15 cellular contexts compared by ENCODE assay signal in genomic region chr9:69326261-69326660, GRCh38. TPM values are rescaled to one million over a fixed set of nuclear protein-coding genes. Genes with fewer than 3 reads are reported as not detected.
DNase-seq lines count a peak whose midpoint lies in the region; ATAC-seq and TF ChIP-seq lines count a peak whose summit lies in the region.
"Had no signal": no experiment of that assay in that cellular context is flagged by ENCODE, and none has a peak within 500 bp of the region (broad histone marks: within the 10 kb centered on the region; RNA-seq: fewer than 3 reads in every experiment).

No MANE protein-coding gene starts in this region.

- H3K36me3 ChIP-seq in HEK293 (ENCODE audit: control insufficient read depth in 2 of 2, insufficient read depth in 1 of 2, low read length in 2 of 2) (no peaks in the 10 kb centered on the region), iPS DF 6.9 (ENCODE audit: control insufficient read depth, insufficient read depth, low read length) (no peaks in the 10 kb centered on the region), ovary (no peaks in the 10 kb centered on the region), MG63 (no peaks in the 10 kb centered on the region)
- H3K36me3 ChIP-seq: BE2C had no signal

- DNase-seq in chondrocyte (ENCODE audit: low spot score) (no peak), iPS DF 6.9 (ENCODE audit: low read depth, low spot score) (no peak), ovary (peak in 1 of 5 donors; percentile 35), MG63 (no peak)
- DNase-seq in effector memory CD8-positive, alpha-beta T cell: no peak
- DNase-seq: activated CD4-positive, CD25-positive, alpha-beta regulatory T cell treated with anti-CD3 and anti-CD28 coated beads, Interleukin-2, amount 50 U/mL, for 72 hours; activated gamma-delta T cell treated with Interleukin-2 at 50 U/mL for 16 hours; BE2C; NCI-H2107; stimulated activated CD4-positive, alpha-beta T cell treated with anti-CD3 and anti-CD28 coated beads, Interleukin-4, amount 100 ng/mL, for 1 hour had no signal

- H3K4me1 Mint-ChIP-seq in chondrocyte (ENCODE audit: low read depth): peaks cover 19% of the 10 kb centered on the region
- peaks cover 0 to 3% of the 10 kb centered on the region in 2 donors for H3K4me1 Mint-ChIP-seq in effector memory CD8-positive, alpha-beta T cell (ENCODE audit: low read depth in 2 of 2)
- H3K4me1 Mint-ChIP-seq: central memory CD8-positive, alpha-beta T cell had no signal

- H3K27ac ChIP-seq in HEK293 (ENCODE audit: extremely low read depth, low read depth, low read length): no peak overlapping the region
- no peak overlapping the region for H3K27ac ChIP-seq in iPS DF 6.9 (ENCODE audit: low read length)
- H3K27ac ChIP-seq in ovary: no peak overlapping the region

- H3K4me1 ChIP-seq in HEK293 (ENCODE audit: control insufficient read depth, insufficient read depth, low read length) (0 out of 2 replicates have a peak, but pooled peaks cover 3% of the 10 kb centered on the region), iPS DF 6.9 (ENCODE audit: control insufficient read depth, insufficient read depth, low read length) (peaks cover 5% of the 10 kb centered on the region; the same call in 1 of the 2 replicates), ovary (ENCODE audit: insufficient read depth) (peaks cover 3% of the 10 kb centered on the region)
- H3K4me1 ChIP-seq: BE2C had no signal

- TF ChIP-seq CTCF in HEK293 (tag by site-specific recombination; IDR thresholded peaks at IDR 0.05) (no peak), chondrocyte (IDR thresholded peaks at IDR 0.05) (no peak), ovary (IDR thresholded peaks at IDR 0.05) (no peak)

- POLR2A ChIA-PET in HEK293 (lab: Yijun Ruan, JAX): interaction anchor here (0.7 kb wide), 1 partner anchor 15 kb away, joined by 3 read pairs; no protein-coding TSS in a partner anchor

- no peaks in the 10 kb centered on the region for H3K9me3 ChIP-seq in HEK293 (ENCODE audit: control insufficient read depth, insufficient read depth, low read depth, low read length)
- no peaks in the 10 kb centered on the region for H3K9me3 ChIP-seq in iPS DF 6.9 (ENCODE audit: control insufficient read depth, insufficient read depth, low read length)
- no peaks in the 10 kb centered on the region for H3K9me3 ChIP-seq in ovary
- no peaks in the 10 kb centered on the region for H3K9me3 ChIP-seq in MG63
- H3K9me3 ChIP-seq: BE2C had no signal

- no peaks in the 10 kb centered on the region for H3K9me3 Mint-ChIP-seq in chondrocyte (ENCODE audit: low read depth)
- H3K9me3 Mint-ChIP-seq in effector memory CD8-positive, alpha-beta T cell: no peaks in the 10 kb centered on the region
- H3K9me3 Mint-ChIP-seq: central memory CD8-positive, alpha-beta T cell; IgD-negative memory B cell had no signal

- intact Hi-C loops in ovary (cut with DNase I): loop anchor here in 1 of 4 donors (10.0 kb wide), 1 partner anchor 111 kb away; no protein-coding TSS in a partner anchor

- CTCF ChIA-PET in HEK293 (lab: Yijun Ruan, JAX): interaction anchor here (0.6 to 0.7 kb wide), 2 partner anchors 62 to 87 kb away, joined by 3 to 5 read pairs; no protein-coding TSS in a partner anchor

- ATAC-seq in HG02885 (IDR thresholded peaks at IDR 0.05; ENCODE audit: poor library complexity, unreplicated experiment) (no peak), GM18517 (IDR thresholded peaks at IDR 0.05; ENCODE audit: unreplicated experiment) (no peak)
- no peak for ATAC-seq in effector memory CD8-positive, alpha-beta T cell (replicated peaks)

- H3K4me3 Mint-ChIP-seq in chondrocyte (ENCODE audit: unreplicated experiment): peak overlapping the region; percentile 77
- H3K4me3 Mint-ChIP-seq in effector memory CD8-positive, alpha-beta T cell: no peak overlapping the region
- H3K4me3 Mint-ChIP-seq: central memory CD8-positive, alpha-beta T cell had no signal

- H3K4me3 ChIP-seq in HEK293 (ENCODE audit: low read depth, low read length) (peak overlapping the region; percentile 71; the same call in 1 of the 2 replicates), iPS DF 6.9 (ENCODE audit: low read length) (peak overlapping the region; percentile 51; the same call in 1 of the 2 replicates), ovary (peak overlapping the region; percentile 60), MG63 (no peak overlapping the region)

- peaks cover 36% of the 10 kb centered on the region for H3K27me3 Mint-ChIP-seq in chondrocyte (ENCODE audit: low read depth)
- peaks cover 32 to 57% of the 10 kb centered on the region in 2 donors for H3K27me3 Mint-ChIP-seq in effector memory CD8-positive, alpha-beta T cell

- no CpG with 5 or more reads among the region's 7 CpGs for WGBS in iPS DF 6.9 (ENCODE audit: insufficient coverage, insufficient read length)
- WGBS in ovary, 3 donors: 25 to 50% (median 33%) methylated on average over 7 of the region's 7 CpGs

- H3K27me3 ChIP-seq in iPS DF 6.9 (ENCODE audit: control insufficient read depth, insufficient read depth, low read length) (no peaks in the 10 kb centered on the region), ovary (no peaks in the 10 kb centered on the region), MG63 (peaks cover 18% of the 10 kb centered on the region)

- TF ChIP-seq EP300 in ovary (IDR thresholded peaks at IDR 0.05): no peak

- H3K36me3 Mint-ChIP-seq in chondrocyte (ENCODE audit: low read depth): no peaks in the 10 kb centered on the region
- H3K36me3 Mint-ChIP-seq in effector memory CD8-positive, alpha-beta T cell (ENCODE audit: insufficient read depth): no peaks in the 10 kb centered on the region
- H3K36me3 Mint-ChIP-seq: IgD-negative memory B cell had no signal

- H3K27ac Mint-ChIP-seq in chondrocyte (ENCODE audit: unreplicated experiment): no peak overlapping the region
- H3K27ac Mint-ChIP-seq in effector memory CD8-positive, alpha-beta T cell: no peak overlapping the region
- H3K27ac Mint-ChIP-seq: IgD-negative memory B cell had no signal

- no peak for TF ChIP-seq POLR2A in ovary (IDR thresholded peaks at IDR 0.05)

TF ChIP-seq in HEK293, 187 proteins besides CTCF, POLR2A, EP300 and RAD21 (continues in another document):
- TF ChIP-seq, protein P1, sequence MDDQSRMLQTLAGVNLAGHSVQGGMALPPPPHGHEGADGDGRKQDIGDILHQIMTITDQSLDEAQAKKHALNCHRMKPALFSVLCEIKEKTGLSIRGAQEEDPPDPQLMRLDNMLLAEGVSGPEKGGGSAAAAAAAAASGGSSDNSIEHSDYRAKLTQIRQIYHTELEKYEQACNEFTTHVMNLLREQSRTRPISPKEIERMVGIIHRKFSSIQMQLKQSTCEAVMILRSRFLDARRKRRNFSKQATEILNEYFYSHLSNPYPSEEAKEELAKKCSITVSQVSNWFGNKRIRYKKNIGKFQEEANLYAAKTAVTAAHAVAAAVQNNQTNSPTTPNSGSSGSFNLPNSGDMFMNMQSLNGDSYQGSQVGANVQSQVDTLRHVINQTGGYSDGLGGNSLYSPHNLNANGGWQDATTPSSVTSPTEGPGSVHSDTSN (CRISPR knock-in tag; IDR thresholded peaks at IDR 0.05): no peak
- TF ChIP-seq ZNF19 (tag by site-specific recombination; IDR thresholded peaks at IDR 0.05; ENCODE audit: low read depth) (no peak), ZNF621 (tag by site-specific recombination; IDR thresholded peaks at IDR 0.05) (no peak), ZNF184 (tag by site-specific recombination; IDR thresholded peaks at IDR 0.05) (no peak), ZNF366 (tag by site-specific recombination; conservative IDR thresholded peaks at IDR 0.05) (no peak), KLF10 (tag by site-specific recombination; IDR thresholded peaks at IDR 0.05) (no peak), ZNF10 (tag by site-specific recombination; IDR thresholded peaks at IDR 0.05) (no peak)
- TF ChIP-seq, protein P2, sequence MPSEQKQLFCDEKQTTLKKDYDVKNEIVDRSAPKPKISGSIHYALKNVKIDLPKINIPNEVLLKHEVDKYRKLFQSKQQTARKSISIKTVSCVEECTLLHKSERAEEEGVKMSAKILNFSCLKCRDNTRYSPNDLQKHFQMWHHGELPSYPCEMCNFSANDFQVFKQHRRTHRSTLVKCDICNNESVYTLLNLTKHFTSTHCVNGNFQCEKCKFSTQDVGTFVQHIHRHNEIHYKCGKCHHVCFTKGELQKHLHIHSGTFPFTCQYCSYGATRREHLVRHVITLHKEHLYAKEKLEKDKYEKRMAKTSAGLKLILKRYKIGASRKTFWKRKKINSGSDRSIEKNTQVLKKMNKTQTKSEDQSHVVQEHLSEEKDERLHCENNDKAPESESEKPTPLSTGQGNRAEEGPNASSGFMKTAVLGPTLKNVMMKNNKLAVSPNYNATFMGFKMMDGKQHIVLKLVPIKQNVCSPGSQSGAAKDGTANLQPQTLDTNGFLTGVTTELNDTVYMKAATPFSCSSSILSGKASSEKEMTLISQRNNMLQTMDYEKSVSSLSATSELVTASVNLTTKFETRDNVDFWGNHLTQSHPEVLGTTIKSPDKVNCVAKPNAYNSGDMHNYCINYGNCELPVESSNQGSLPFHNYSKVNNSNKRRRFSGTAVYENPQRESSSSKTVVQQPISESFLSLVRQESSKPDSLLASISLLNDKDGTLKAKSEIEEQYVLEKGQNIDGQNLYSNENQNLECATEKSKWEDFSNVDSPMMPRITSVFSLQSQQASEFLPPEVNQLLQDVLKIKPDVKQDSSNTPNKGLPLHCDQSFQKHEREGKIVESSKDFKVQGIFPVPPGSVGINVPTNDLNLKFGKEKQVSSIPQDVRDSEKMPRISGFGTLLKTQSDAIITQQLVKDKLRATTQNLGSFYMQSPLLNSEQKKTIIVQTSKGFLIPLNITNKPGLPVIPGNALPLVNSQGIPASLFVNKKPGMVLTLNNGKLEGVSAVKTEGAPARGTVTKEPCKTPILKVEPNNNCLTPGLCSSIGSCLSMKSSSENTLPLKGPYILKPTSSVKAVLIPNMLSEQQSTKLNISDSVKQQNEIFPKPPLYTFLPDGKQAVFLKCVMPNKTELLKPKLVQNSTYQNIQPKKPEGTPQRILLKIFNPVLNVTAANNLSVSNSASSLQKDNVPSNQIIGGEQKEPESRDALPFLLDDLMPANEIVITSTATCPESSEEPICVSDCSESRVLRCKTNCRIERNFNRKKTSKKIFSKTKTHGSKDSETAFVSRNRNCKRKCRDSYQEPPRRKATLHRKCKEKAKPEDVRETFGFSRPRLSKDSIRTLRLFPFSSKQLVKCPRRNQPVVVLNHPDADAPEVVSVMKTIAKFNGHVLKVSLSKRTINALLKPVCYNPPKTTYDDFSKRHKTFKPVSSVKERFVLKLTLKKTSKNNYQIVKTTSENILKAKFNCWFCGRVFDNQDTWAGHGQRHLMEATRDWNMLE (tag by site-specific recombination; conservative IDR thresholded peaks at IDR 0.05; ENCODE audit: low read depth): no peak

RNA-seq across cellular contexts. Expression of gene ENTREP1, which starts 1.2 kb away (rescaled TPM):
- 3.6 to 4.7 TPM (median 3.8 TPM) in 3 replicates for total RNA-seq in chondrocyte
- total RNA-seq in ovary: 10 to 100 TPM; 17.7 to 36.9 (median 25.4) TPM
- polyA plus RNA-seq in ovary: 10 to 100 TPM; 18.8 to 24.5 TPM
- total RNA-seq in MG63 (2014; rRNA removed; shearing (Covaris generic); ENCODE audit: low replicate concordance): not detected in 2 replicates
- polyA plus RNA-seq: IgD-negative memory B cell had no signal
